8 cellular contexts compared by ENCODE assay signal in genomic region chr5:171402751-171403150, GRCh38. TPM values are rescaled to one million over a fixed set of nuclear protein-coding genes. Genes with fewer than 3 reads are reported as not detected.
"Had no signal": no experiment of that assay in that cellular context is flagged by ENCODE, and none has a peak within 500 bp of the region (broad histone marks: within the 10 kb centered on the region; RNA-seq: fewer than 3 reads in every experiment).

No MANE protein-coding gene starts in this region.

RNA-seq across cellular contexts. Expression of gene FGF18, which starts 16.7 kb away (rescaled TPM):
- total RNA-seq: dermis microvascular lymphatic vessel endothelial cell, epithelial cell of proximal tubule, foreskin keratinocyte, left lobe of liver had no signal
- polyA plus RNA-seq: foreskin keratinocyte; immature natural killer cell; liver; mammary epithelial cell; naive thymus-derived CD4-positive, alpha-beta T cell had no signal
